Comparison of ENCODE assay signal across 9 cellular contexts in the genomic region with DNA sequence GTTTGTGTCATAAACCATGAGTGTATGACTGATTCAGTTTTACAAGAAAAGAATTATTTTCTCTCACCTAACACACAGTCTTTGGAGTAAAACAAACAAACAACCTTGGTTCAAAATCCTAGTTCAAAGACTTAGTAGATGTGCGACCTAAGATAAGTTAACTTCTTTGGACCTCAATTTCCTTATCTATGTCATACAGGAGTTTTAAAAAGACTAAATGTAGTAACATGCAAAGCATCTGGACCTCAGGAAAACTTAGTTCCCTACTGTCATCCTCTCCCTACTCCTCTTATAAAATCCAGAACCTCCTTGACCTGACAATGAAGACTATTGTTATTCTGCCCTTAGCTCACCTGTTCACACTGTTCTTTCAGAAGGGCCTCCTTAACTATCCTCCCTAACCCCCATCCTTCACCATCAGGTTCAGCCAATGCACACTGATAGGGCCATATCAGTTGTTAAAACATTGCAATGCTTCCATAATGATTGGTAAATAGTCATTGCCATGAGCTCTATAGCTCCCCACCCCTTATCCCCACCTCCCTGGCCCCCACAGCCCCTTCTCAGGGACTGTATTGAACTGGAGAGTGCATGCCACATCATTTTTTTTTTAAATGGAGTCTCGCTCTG.
"Had no signal": no experiment of that assay in that cellular context is flagged by ENCODE, and none has a peak within 500 bp of the region (broad histone marks: within the 10 kb centered on the region; RNA-seq: fewer than 3 reads in every experiment).

No MANE protein-coding gene starts in this region.

- H2AFZ ChIP-seq: GM23338 had no signal

- H3K4me3 ChIP-seq: GM23338 had no signal

- FAIRE-seq: H1, H54, HepG2 had no signal

- DNase-seq: H9, HCEC 1CT, IMR-90, KBM-7 had no signal

- H3K4me2 ChIP-seq: GM23338 had no signal

- H3K27ac ChIP-seq: HL-60 had no signal

- ATAC-seq: GM23338, HepG2 had no signal
